In genomic region chr1:149211757-149212420, GRCh38 we compare ENCODE assay signal across 8 cellular contexts.
ATAC-seq and TF ChIP-seq lines count a peak whose summit lies in the region.
"Not testable (repeated sequence)": the region's sequence is repeated elsewhere in the genome, so short reads cannot be mapped to it uniquely, and the experiment has no call there.

No MANE protein-coding gene starts in this region.

- H3K4me1 Mint-ChIP-seq in activated naive CD4-positive, alpha-beta T cell treated with anti-CD3 and anti-CD28 coated beads, Interleukin-2, amount 50 U/mL, for 24 hours, result not testable (repeated sequence)

- not testable (repeated sequence) for TF ChIP-seq POLR2A in GM18505 (IDR thresholded peaks at IDR 0.05; ENCODE audit: borderline replicate concordance, extremely low read depth, insufficient read depth, insufficient read length)

- H3K9me3 ChIP-seq in skeletal muscle tissue (ENCODE audit: control insufficient read depth in 3 of 3, low read length in 3 of 3), result not testable (repeated sequence)

- H3K4me3 Mint-ChIP-seq in activated naive CD4-positive, alpha-beta T cell treated with anti-CD3 and anti-CD28 coated beads, Interleukin-2, amount 50 U/mL, for 24 hours, result not testable (repeated sequence)

- not testable (repeated sequence) for H3K36me3 Mint-ChIP-seq in activated naive CD4-positive, alpha-beta T cell treated with anti-CD3 and anti-CD28 coated beads, Interleukin-2, amount 50 U/mL, for 24 hours

- not testable (repeated sequence) for H3K36me3 ChIP-seq in skeletal muscle tissue (ENCODE audit: control insufficient read depth in 3 of 3, insufficient read depth in 3 of 3, low read length in 3 of 3)

- H3K27me3 ChIP-seq in skeletal muscle tissue (ENCODE audit: control insufficient read depth in 3 of 3, insufficient read depth in 3 of 3, low read length in 3 of 3), result not testable (repeated sequence)

- H3K9ac ChIP-seq in skeletal muscle tissue (ENCODE audit: low read depth in 1 of 3, low read length in 3 of 3), result not testable (repeated sequence)

- ATAC-seq in GM18505 (IDR thresholded peaks at IDR 0.05; ENCODE audit: unreplicated experiment) (peak; percentile 64), GM19328 (IDR thresholded peaks at IDR 0.05; ENCODE audit: unreplicated experiment) (peak; percentile 70), GM21515 (IDR thresholded peaks at IDR 0.05; ENCODE audit: unreplicated experiment) (peak; percentile 79), HG02678 (IDR thresholded peaks at IDR 0.05; ENCODE audit: unreplicated experiment) (peak; percentile 80), HG03095 (IDR thresholded peaks at IDR 0.05; ENCODE audit: unreplicated experiment) (peak; percentile 59), HG03460 (IDR thresholded peaks at IDR 0.05; ENCODE audit: unreplicated experiment) (peak; percentile 68)

- H3K4me3 ChIP-seq in skeletal muscle tissue (ENCODE audit: low read length in 3 of 3), result not testable (repeated sequence)

- not testable (repeated sequence) for H3K4me1 ChIP-seq in skeletal muscle tissue (ENCODE audit: control insufficient read depth in 3 of 3, insufficient read depth in 3 of 3, low read length in 3 of 3)

- H3K9me3 Mint-ChIP-seq in activated naive CD4-positive, alpha-beta T cell treated with anti-CD3 and anti-CD28 coated beads, Interleukin-2, amount 50 U/mL, for 24 hours, result not testable (repeated sequence)

- not testable (repeated sequence) for H3K27me3 Mint-ChIP-seq in activated naive CD4-positive, alpha-beta T cell treated with anti-CD3 and anti-CD28 coated beads, Interleukin-2, amount 50 U/mL, for 24 hours

- H3K27ac ChIP-seq in skeletal muscle tissue (ENCODE audit: low read depth, low read length), result peak overlapping the region; percentile 65

- H3K27ac Mint-ChIP-seq in activated naive CD4-positive, alpha-beta T cell treated with anti-CD3 and anti-CD28 coated beads, Interleukin-2, amount 50 U/mL, for 24 hours, result peak overlapping the region; percentile 41
